8 cellular contexts compared by ENCODE assay signal in the genomic region with DNA sequence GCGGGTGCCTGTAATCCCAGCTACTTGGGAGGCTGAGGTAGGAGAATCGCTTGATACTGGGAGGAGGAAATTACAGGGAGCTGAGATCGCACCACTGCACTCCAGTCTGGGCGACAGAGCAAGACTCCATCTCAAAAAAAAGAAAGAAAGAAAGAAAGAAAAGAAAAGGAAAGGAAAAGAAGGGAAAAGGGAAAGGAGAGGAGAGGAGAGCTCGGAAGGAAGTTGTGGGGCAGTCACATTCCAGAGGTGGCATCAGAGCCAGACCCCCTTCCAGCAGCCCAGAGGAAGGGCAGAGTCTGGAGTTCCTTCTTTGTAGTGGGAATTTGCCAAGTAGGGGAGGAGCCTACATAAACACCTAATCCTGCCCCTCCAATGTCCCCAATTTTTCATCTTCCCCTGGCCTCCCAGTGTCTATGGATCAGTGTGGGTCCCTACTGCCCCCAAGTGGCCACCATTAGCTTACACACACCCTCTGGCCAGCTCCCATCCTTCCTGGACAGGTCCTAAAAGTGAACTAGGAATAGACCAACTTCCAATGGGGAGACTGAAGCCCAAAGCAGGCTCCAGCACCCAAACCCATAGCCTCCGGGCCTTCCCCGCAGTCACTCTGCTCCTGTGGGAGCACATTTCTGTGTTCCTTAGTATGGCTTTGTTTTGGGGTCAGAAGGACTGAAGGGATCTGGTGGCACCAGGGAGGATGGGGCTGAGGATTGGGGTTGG.
DNase-seq lines count a peak whose midpoint lies in the region; ATAC-seq and TF ChIP-seq lines count a peak whose summit lies in the region.

No MANE protein-coding gene starts in this region.

- H4K20me1 ChIP-seq in KMS-11 (ENCODE audit: insufficient read depth): no peaks in the 10 kb centered on the region

- peak; percentile 89 for TF ChIP-seq CTCF in KMS-11 (conservative IDR thresholded peaks at IDR 0.05; ENCODE audit: low read depth, low read length)

- H3K4me2 ChIP-seq in KMS-11: no peak overlapping the region

- no peak for ATAC-seq in GM21528 (IDR thresholded peaks at IDR 0.05; ENCODE audit: low FRiP score, unreplicated experiment)

- H3K27me3 ChIP-seq in KMS-11 (ENCODE audit: insufficient read depth, low read depth): peaks cover 6% of the 10 kb centered on the region; the same call in 1 of the 2 replicates

- peaks cover 8% of the 10 kb centered on the region for H3K4me1 ChIP-seq in KMS-11 (ENCODE audit: low read depth, poor library complexity, severe bottlenecking)

- no peak overlapping the region for H2AFZ ChIP-seq in KMS-11 (ENCODE audit: low read depth)

- H3K27ac ChIP-seq in KMS-11: no peak overlapping the region

- H3K9ac ChIP-seq in KMS-11: no peak overlapping the region

- no peak overlapping the region for H3K4me3 ChIP-seq in KMS-11 (IDR thresholded peaks at IDR 0.05; ENCODE audit: insufficient read depth, low read depth, low read length)

- peak; percentile 60 for DNase-seq in activated CD4-positive, alpha-beta T cell treated with anti-CD3 and anti-CD28 coated beads for 48 hours
- no peak for DNase-seq in activated CD4-positive, alpha-beta T cell treated with anti-CD3 and anti-CD28 coated beads for 1 hour
- peak; percentile 76 for DNase-seq in RKO (ENCODE audit: low spot score)
- peak; percentile 95 for DNase-seq in cerebellar cortex (ENCODE audit: low spot score)
- peak; percentile 28 for DNase-seq in kidney glomerular epithelial cell (lab: John Stamatoyannopoulos, UW)
- DNase-seq in superior temporal gyrus (ENCODE audit: extremely low spot score): peak; percentile 78

- H3K79me2 ChIP-seq in KMS-11 (ENCODE audit: insufficient read depth, low read depth): no peaks in the 10 kb centered on the region

- no peaks in the 10 kb centered on the region for H3K36me3 ChIP-seq in KMS-11 (ENCODE audit: insufficient read depth)
